Comparison of ENCODE assay signal across 8 cellular contexts in the genomic region with DNA sequence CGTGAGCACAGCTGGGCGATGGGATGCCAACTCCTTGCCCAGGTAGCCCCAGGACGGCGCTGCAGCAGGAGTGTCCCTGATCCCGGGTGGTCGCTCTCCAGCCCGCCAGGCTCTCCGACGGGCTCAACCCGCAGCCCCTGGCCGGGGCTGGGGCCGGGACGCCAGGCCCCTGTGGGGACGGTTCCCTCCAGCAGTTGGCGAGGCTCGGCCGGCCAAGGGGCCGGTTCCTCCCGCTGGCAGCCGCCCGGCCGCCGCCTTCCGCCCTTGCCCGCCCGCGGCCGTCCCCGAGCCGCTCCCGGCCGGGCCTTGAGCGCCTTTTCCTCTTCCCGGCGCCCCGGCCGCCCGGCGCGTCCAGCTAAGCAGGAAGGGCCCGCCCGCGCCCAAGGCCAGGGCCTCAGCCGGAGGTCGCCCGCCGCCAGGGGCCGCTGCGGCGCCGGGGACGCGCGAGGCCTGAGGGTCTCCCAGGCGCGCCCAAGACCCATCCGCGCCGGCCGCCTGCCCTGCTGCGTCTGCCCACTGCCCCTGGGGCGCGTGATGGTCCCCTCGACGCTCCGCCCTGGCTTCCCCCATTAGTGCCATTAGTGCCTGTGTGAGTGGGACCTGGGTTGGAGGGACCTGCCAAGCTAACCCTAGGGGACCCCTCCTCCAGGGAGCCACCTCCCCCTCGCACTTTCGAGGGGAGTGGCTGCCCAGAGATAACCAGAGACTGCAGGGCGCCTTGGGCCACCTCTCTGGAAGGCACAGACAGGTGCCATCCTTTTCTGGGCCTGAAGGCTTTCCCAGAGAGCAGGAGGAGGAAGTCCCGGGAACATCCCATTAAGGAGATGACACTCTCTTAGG.
DNase-seq lines count a peak whose midpoint lies in the region; FAIRE-seq and TF ChIP-seq lines count a peak whose summit lies in the region.

No MANE protein-coding gene starts in this region.

- H4K20me1 ChIP-seq in MM.1S (ENCODE audit: insufficient read depth, low read length), result no peaks in the 10 kb centered on the region

- peak; percentile 41 for TF ChIP-seq CTCF in D721Med (IDR thresholded peaks at IDR 0.05; ENCODE audit: insufficient read depth, missing control alignments)
- TF ChIP-seq CTCF in MM.1S (IDR thresholded peaks at IDR 0.05; ENCODE audit: low read length), result peak; percentile 22
- peak; percentile 18 for TF ChIP-seq CTCF in astrocyte of the spinal cord (IDR thresholded peaks at IDR 0.05; ENCODE audit: low read depth, low read length)
- peak; percentile 39 to 57 (median 51) for TF ChIP-seq CTCF in testis (IDR thresholded peaks at IDR 0.05)

- no peaks in the 10 kb centered on the region for H3K4me1 ChIP-seq in MM.1S (ENCODE audit: low read length)
- no peaks in the 10 kb centered on the region for H3K4me1 ChIP-seq in testis

- 8 to 10% methylated on average over 3 to 67 of the region's 70 CpGs for WGBS in testis, 2 donors

- H3K4me3 ChIP-seq in MM.1S (ENCODE audit: low read length) (no peak overlapping the region), astrocyte of the spinal cord (ENCODE audit: low read depth, low read length) (no peak overlapping the region), testis (peak overlapping the region; percentile 20 to 29)

- no peaks in the 10 kb centered on the region for H3F3A ChIP-seq in MM.1S (ENCODE audit: insufficient read depth, low read length)

- H3K27me3 ChIP-seq in MM.1S (replicated peaks; ENCODE audit: insufficient read depth, low read length) (peaks cover 81% of the 10 kb centered on the region), testis (no peaks in the 10 kb centered on the region)

- no peak for TF ChIP-seq POLR2A in testis (IDR thresholded peaks at IDR 0.05)

- H2AFZ ChIP-seq in MM.1S (ENCODE audit: low read length), result no peak overlapping the region

- FAIRE-seq in D721Med (lab: Jason Lieb, UNC), result no peak

- H3K36me3 ChIP-seq in MM.1S (replicated peaks; ENCODE audit: insufficient read depth, low read length), result no peaks in the 10 kb centered on the region
- no peaks in the 10 kb centered on the region for H3K36me3 ChIP-seq in testis (ENCODE audit: low read depth, missing control alignments)

- H3K9ac ChIP-seq in MM.1S (ENCODE audit: low read length), result no peak overlapping the region

- no peaks in the 10 kb centered on the region for H3K9me2 ChIP-seq in MM.1S (replicated peaks; ENCODE audit: insufficient read depth, low read length)

- no peak overlapping the region for H3K4me2 ChIP-seq in MM.1S (ENCODE audit: low read depth, low read length)

- intact Hi-C loops in testis (cut with DNase I; ENCODE audit: low total_unique reads), result no loop called here

- H3K27ac ChIP-seq in MM.1S (ENCODE audit: low read length) (no peak overlapping the region), testis (no peak overlapping the region)

- no peaks in the 10 kb centered on the region for H3K79me2 ChIP-seq in MM.1S (ENCODE audit: low read length)

- H3K9me3 ChIP-seq in MM.1S (replicated peaks; ENCODE audit: insufficient read depth, low read length), result no peaks in the 10 kb centered on the region
- H3K9me3 ChIP-seq in testis, result no peaks in the 10 kb centered on the region

- DNase-seq in D721Med (ENCODE audit: insufficient read length, low spot score) (peak; percentile 70), MM.1S (no peak), astrocyte of the spinal cord (ENCODE audit: low read depth, low spot score) (no peak), iPS-NIHi7 (ENCODE audit: extremely low spot score) (peak; percentile 93), testis (peak; percentile 61), NCI-H2107 (lab: John Stamatoyannopoulos, UW) (no peak), NCI-H774 (lab: John Stamatoyannopoulos, UW) (no peak)
- no peak for DNase-seq in effector CD4-positive, alpha-beta T cell

- in situ Hi-C loops in astrocyte of the spinal cord (cut with HindIII; ENCODE audit: low sequenced_read_pairs), result no loop called here

Comparison
In these comparisons a context has a peak if more than half of its experiments do, and no peak if none do; other contexts are left out.
1. DNase-seq: peak in D721Med (single experiment), iPS-NIHi7 (single experiment) and testis (single experiment); none in MM.1S (single experiment), astrocyte of the spinal cord (single experiment), NCI-H2107 (single experiment), NCI-H774 (single experiment) and effector CD4-positive, alpha-beta T cell (single experiment).
2. H3K4me3 ChIP-seq: peak in testis (2 of 2); none in MM.1S (single experiment) and astrocyte of the spinal cord (single experiment).
3. Peak in every context shown above with its lines, with median percentiles within 50 percentile points of each other: CTCF ChIP-seq.